In the genomic region with DNA sequence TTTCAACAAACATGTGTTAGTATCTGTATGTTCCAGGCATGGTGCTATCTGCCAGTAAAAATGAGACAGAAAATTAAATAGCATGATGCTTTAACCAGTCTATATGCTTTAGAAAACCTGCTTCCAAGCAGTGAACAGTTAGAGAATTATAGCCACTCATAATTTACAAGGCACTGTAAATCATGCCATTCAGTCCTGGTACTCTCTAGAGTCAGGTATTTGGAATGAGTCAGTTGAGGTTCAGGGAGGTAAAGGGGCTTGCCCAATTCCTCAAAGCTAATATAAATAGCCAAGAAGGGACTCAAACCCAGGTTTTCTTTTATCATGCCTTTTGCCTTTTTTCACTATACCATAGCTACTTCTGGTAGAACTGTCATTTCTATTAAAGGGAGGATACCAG, we compare ENCODE assay signal across 19 cellular contexts.
"Had no signal": no experiment of that assay in that cellular context is flagged by ENCODE, and none has a peak within 500 bp of the region (broad histone marks: within the 10 kb centered on the region; RNA-seq: fewer than 3 reads in every experiment).

No MANE protein-coding gene starts in this region.

- H3K27me3 ChIP-seq: esophagus squamous epithelium, neutrophil, sigmoid colon, suprapubic skin, thyroid gland had no signal

- H3K36me3 ChIP-seq: esophagus squamous epithelium, neutrophil, sigmoid colon, suprapubic skin, thyroid gland had no signal

- H3K27me3 Mint-ChIP-seq: naive thymus-derived CD8-positive, alpha-beta T cell; stimulated activated naive B cell treated with anti-CD40 and anti-IgM and Interleukin-4, amounts not matched to agents 10 μg/mL and 1 μg/mL and 100 μg/mL, for 72 hours; type B pancreatic cell had no signal

- H3K9me3 ChIP-seq: esophagus squamous epithelium, mucosa of descending colon, neutrophil, psoas muscle, sigmoid colon, suprapubic skin, thyroid gland had no signal

- DNase-seq: dermis blood vessel endothelial cell; esophagus squamous epithelium; foreskin fibroblast; kidney; left colon; mucosa of descending colon; naive thymus-derived CD8-positive, alpha-beta T cell; psoas muscle; sigmoid colon; stimulated activated CD4-positive, alpha-beta T cell treated with anti-CD3 and anti-CD28 coated beads, Interleukin-2, amount 100 ng/mL, for 24 hours; stimulated activated CD4-positive, alpha-beta T cell treated with anti-CD3 and anti-CD28 coated beads, Interleukin-4, amount 100 ng/mL, for 4 hours; stimulated activated naive B cell treated with anti-CD40 and anti-IgM and Interleukin-4, amounts not matched to agents 10 μg/mL and 1 μg/mL and 100 μg/mL, for 72 hours; thyroid gland had no signal

- FAIRE-seq: colon, kidney, urothelium cell line had no signal

- H3K27ac Mint-ChIP-seq: naive thymus-derived CD8-positive, alpha-beta T cell; stimulated activated naive B cell treated with anti-CD40 and anti-IgM and Interleukin-4, amounts not matched to agents 10 μg/mL and 1 μg/mL and 100 μg/mL, for 72 hours; type B pancreatic cell had no signal

- H3K36me3 Mint-ChIP-seq: stimulated activated naive B cell treated with anti-CD40 and anti-IgM and Interleukin-4, amounts not matched to agents 10 μg/mL and 1 μg/mL and 100 μg/mL, for 72 hours; type B pancreatic cell had no signal

- H3K4me3 ChIP-seq: esophagus squamous epithelium, mucosa of descending colon, psoas muscle, sigmoid colon, skin epidermis, suprapubic skin, thyroid gland had no signal

- H3K27ac ChIP-seq: esophagus squamous epithelium, neutrophil, psoas muscle, sigmoid colon, skin epidermis, suprapubic skin, thyroid gland had no signal

- H3K9me3 Mint-ChIP-seq: naive thymus-derived CD8-positive, alpha-beta T cell; stimulated activated naive B cell treated with anti-CD40 and anti-IgM and Interleukin-4, amounts not matched to agents 10 μg/mL and 1 μg/mL and 100 μg/mL, for 72 hours had no signal

- H3K4me3 Mint-ChIP-seq: naive thymus-derived CD8-positive, alpha-beta T cell; stimulated activated naive B cell treated with anti-CD40 and anti-IgM and Interleukin-4, amounts not matched to agents 10 μg/mL and 1 μg/mL and 100 μg/mL, for 72 hours; type B pancreatic cell had no signal

- ATAC-seq: left colon; mucosa of descending colon; naive thymus-derived CD8-positive, alpha-beta T cell; stimulated activated naive B cell treated with anti-CD40 and anti-IgM and Interleukin-4, amounts not matched to agents 10 μg/mL and 1 μg/mL and 100 μg/mL, for 72 hours had no signal
